29 cellular contexts compared by ENCODE assay signal in genomic region chr7:131045526-131045925, GRCh38.
DNase-seq lines count a peak whose midpoint lies in the region; ATAC-seq and TF ChIP-seq lines count a peak whose summit lies in the region.
"Had no signal": no experiment of that assay in that cellular context is flagged by ENCODE, and none has a peak within 500 bp of the region (broad histone marks: within the 10 kb centered on the region; RNA-seq: fewer than 3 reads in every experiment).

No MANE protein-coding gene starts in this region.

- H3K27me3 Mint-ChIP-seq in activated CD4-positive, alpha-beta T cell treated with anti-CD3 and anti-CD28 coated beads, Interleukin-2, amount 10 ng/mL, durations not matched to agents 7 days and 5 days, result no peaks in the 10 kb centered on the region
- no peaks in the 10 kb centered on the region for H3K27me3 Mint-ChIP-seq in CD4-positive, CD25-positive, alpha-beta regulatory T cell
- no peaks in the 10 kb centered on the region for H3K27me3 Mint-ChIP-seq in T-cell
- peaks cover 9 to 29% (median 14%) of the 10 kb centered on the region in 3 donors for H3K27me3 Mint-ChIP-seq in immature natural killer cell (ENCODE audit: low read depth in 3 of 3)

- H3K27me3 ChIP-seq in CD4-positive, CD25-positive, alpha-beta regulatory T cell (ENCODE audit: control insufficient read depth, insufficient read depth, low read length), result no peaks in the 10 kb centered on the region
- H3K27me3 ChIP-seq: heart right ventricle, neutrophil, thyroid gland had no signal

- no peak overlapping the region for H3K4me3 Mint-ChIP-seq in activated CD4-positive, alpha-beta T cell treated with anti-CD3 and anti-CD28 coated beads, Interleukin-2, amount 10 ng/mL, durations not matched to agents 7 days and 5 days
- H3K4me3 Mint-ChIP-seq in CD4-positive, CD25-positive, alpha-beta regulatory T cell, result peak overlapping the region in 2 of 4 donors; percentile 39 to 55
- H3K4me3 Mint-ChIP-seq in T-cell (no peak overlapping the region), immature natural killer cell (no peak overlapping the region)
- H3K4me3 Mint-ChIP-seq: H9 had no signal

- DNase-seq in activated CD4-positive, alpha-beta T cell treated with anti-CD3 and anti-CD28 coated beads, Interleukin-2, amount 10 ng/mL, durations not matched to agents 7 days and 5 days, result no peak
- no peak for DNase-seq in activated CD4-positive, alpha-beta T cell treated with anti-CD3 and anti-CD28 coated beads, Interleukin-2, amount 50 U/mL, for 1 hour
- DNase-seq in CD4-positive, CD25-positive, alpha-beta regulatory T cell, result no peak
- no peak for DNase-seq in T-cell
- no peak for DNase-seq in immature natural killer cell
- no peak for DNase-seq in NCI-H1417 treated with DMSO at 0.1 percent for 48 hours (lab: John Stamatoyannopoulos, UW)
- no peak for DNase-seq in coronary artery (ENCODE audit: low spot score)
- DNase-seq in effector CD4-positive, alpha-beta T cell, result no peak
- DNase-seq: activated CD4-positive, alpha-beta T cell treated with anti-CD3 and anti-CD28 coated beads for 4 hours; activated CD8-positive, alpha-beta memory T cell treated with anti-CD3 and anti-CD28 coated beads, Interleukin-2, amount 50 U/mL, for 4 hours; AML-193; dermis blood vessel endothelial cell; H9; heart right ventricle; Karpas-422; kidney; left ventricle myocardium superior; NCI-H1436; NCI-H2081 treated with DMSO at 0.1 percent for 48 hours; NCI-H2227 treated with DMSO at 0.1 percent for 48 hours; NCI-H526; NK-92 treated with Interleukin-12 subunit alpha and Interleukin-12 subunit beta, amount 100 ng/mL, for 24 hours; stimulated activated CD4-positive, alpha-beta T cell treated with anti-CD3 and anti-CD28 coated beads, Interleukin-2, amount 100 ng/mL, for 48 hours; thyroid gland had no signal

- POLR2A ChIA-PET in activated CD4-positive, alpha-beta T cell treated with anti-CD3 and anti-CD28 coated beads, Interleukin-2, amount 10 ng/mL, durations not matched to agents 7 days and 5 days (lab: Charles Lee), result no interaction called here
- POLR2A ChIA-PET in T-cell (lab: Charles Lee), result interaction anchor here in 1 of 2 donors (1.0 kb wide), 2 partner anchors 22 to 45 kb away, joined by 3 to 4 read pairs; no protein-coding TSS in a partner anchor

- H3K4me3 ChIP-seq in CD4-positive, CD25-positive, alpha-beta regulatory T cell (ENCODE audit: low read depth, low read length), result no peak overlapping the region
- H3K4me3 ChIP-seq in coronary artery, result no peak overlapping the region
- H3K4me3 ChIP-seq: A549, GM12878, heart right ventricle, thyroid gland had no signal

- peaks cover 0 to 3% of the 10 kb centered on the region in 2 experiments for H3K9me3 ChIP-seq in CD4-positive, CD25-positive, alpha-beta regulatory T cell (ENCODE audit: control insufficient read depth in 2 of 2, low read length in 2 of 2)
- H3K9me3 ChIP-seq: neutrophil, thyroid gland had no signal

- ATAC-seq in CD4-positive, CD25-positive, alpha-beta regulatory T cell (ENCODE audit: low read depth in 2 of 2), result no peak
- no peak for ATAC-seq in T-cell (replicated peaks in 1 of 4)
- ATAC-seq: A549, GM12878, left ventricle myocardium superior, sciatic nerve had no signal

- peaks cover 60% of the 10 kb centered on the region for H3K4me1 Mint-ChIP-seq in activated CD4-positive, alpha-beta T cell treated with anti-CD3 and anti-CD28 coated beads, Interleukin-2, amount 10 ng/mL, durations not matched to agents 7 days and 5 days
- peaks cover 38 to 81% (median 69%) of the 10 kb centered on the region in 4 donors for H3K4me1 Mint-ChIP-seq in CD4-positive, CD25-positive, alpha-beta regulatory T cell
- H3K4me1 Mint-ChIP-seq in T-cell, result peaks cover 79 to 80% (median 80%) of the 10 kb centered on the region in 3 donors
- H3K4me1 Mint-ChIP-seq in immature natural killer cell, result peaks cover 70 to 77% of the 10 kb centered on the region in 2 donors

- peaks cover 61% of the 10 kb centered on the region for H3K36me3 ChIP-seq in CD4-positive, CD25-positive, alpha-beta regulatory T cell (ENCODE audit: control insufficient read depth, insufficient read depth, low read length)
- H3K36me3 ChIP-seq: thyroid gland had no signal

- H3K27ac ChIP-seq in CD4-positive, CD25-positive, alpha-beta regulatory T cell (ENCODE audit: insufficient read depth, low read length, poor library complexity, severe bottlenecking), result no peak overlapping the region
- H3K27ac ChIP-seq in coronary artery, result no peak overlapping the region
- H3K27ac ChIP-seq: A549, heart right ventricle, neutrophil, thyroid gland had no signal

- peaks cover 8% of the 10 kb centered on the region for H3K9me3 Mint-ChIP-seq in activated CD4-positive, alpha-beta T cell treated with anti-CD3 and anti-CD28 coated beads, Interleukin-2, amount 10 ng/mL, durations not matched to agents 7 days and 5 days
- H3K9me3 Mint-ChIP-seq in CD4-positive, CD25-positive, alpha-beta regulatory T cell, result peaks cover 0 to 9% (median 3%) of the 10 kb centered on the region in 7 donors
- H3K9me3 Mint-ChIP-seq in T-cell (peaks cover 0 to 8% (median 6%) of the 10 kb centered on the region in 3 donors), immature natural killer cell (no peaks in the 10 kb centered on the region)

- peaks cover 28% of the 10 kb centered on the region for H3K36me3 Mint-ChIP-seq in activated CD4-positive, alpha-beta T cell treated with anti-CD3 and anti-CD28 coated beads, Interleukin-2, amount 10 ng/mL, durations not matched to agents 7 days and 5 days (ENCODE audit: low read depth)
- peaks cover 47% of the 10 kb centered on the region for H3K36me3 Mint-ChIP-seq in CD4-positive, CD25-positive, alpha-beta regulatory T cell
- peaks cover 62% of the 10 kb centered on the region for H3K36me3 Mint-ChIP-seq in T-cell
- H3K36me3 Mint-ChIP-seq in immature natural killer cell, result peaks cover 8 to 12% (median 8%) of the 10 kb centered on the region in 3 donors

- CTCF ChIA-PET in activated CD4-positive, alpha-beta T cell treated with anti-CD3 and anti-CD28 coated beads, Interleukin-2, amount 10 ng/mL, durations not matched to agents 7 days and 5 days (lab: Charles Lee), result interaction anchor here (0.6 to 1.4 kb wide), 4 partner anchors 13 to 149 kb away, joined by 3 to 5 read pairs (median 3); no protein-coding TSS in a partner anchor
- CTCF ChIA-PET in T-cell (lab: Charles Lee), result interaction anchor here in 1 of 2 donors (0.6 to 0.7 kb wide), 2 partner anchors 23 to 66 kb away, joined by 3 to 4 read pairs; no protein-coding TSS in a partner anchor

- H3K4me1 ChIP-seq in CD4-positive, CD25-positive, alpha-beta regulatory T cell (ENCODE audit: control insufficient read depth, insufficient read depth, low read length, poor library complexity, severe bottlenecking), result peaks cover 46% of the 10 kb centered on the region

- H3K27ac Mint-ChIP-seq in activated CD4-positive, alpha-beta T cell treated with anti-CD3 and anti-CD28 coated beads, Interleukin-2, amount 10 ng/mL, durations not matched to agents 7 days and 5 days, result peak overlapping the region; percentile 39
- peak overlapping the region; percentile 20 to 67 (median 29) for H3K27ac Mint-ChIP-seq in CD4-positive, CD25-positive, alpha-beta regulatory T cell
- peak overlapping the region; percentile 41 to 73 for H3K27ac Mint-ChIP-seq in T-cell
- peak overlapping the region in 5 of 6 donors; percentile 2 to 70 (median 36) for H3K27ac Mint-ChIP-seq in immature natural killer cell
- H3K27ac Mint-ChIP-seq: activated T-helper 2 cell treated with anti-CD3 and anti-CD28 coated beads, Interferon-gamma antibody, Interleukin-2, Interleukin-4, amounts not matched to agents 10 μg/mL and 5 μg/mL and 100 μg/mL, durations not matched to agents 14 hours and 24 hours and 36 hours; H9 had no signal

- TF ChIP-seq CTCF in coronary artery (IDR thresholded peaks at IDR 0.05), result no peak
